Comparison of ENCODE assay signal across 14 cellular contexts in genomic region chrX:133045986-133046385, GRCh38. TPM values are rescaled to one million over a fixed set of nuclear protein-coding genes. Genes with fewer than 3 reads are reported as not detected.
DNase-seq lines count a peak whose midpoint lies in the region; TF ChIP-seq lines count a peak whose summit lies in the region.
"Had no signal": no experiment of that assay in that cellular context is flagged by ENCODE, and none has a peak within 500 bp of the region (broad histone marks: within the 10 kb centered on the region; RNA-seq: fewer than 3 reads in every experiment).

No MANE protein-coding gene starts in this region.

- H3K4me1 Mint-ChIP-seq in endodermal cell (peaks cover 3% of the 10 kb centered on the region), neural progenitor cell (no peaks in the 10 kb centered on the region)

- H2BK15ac ChIP-seq in neuronal stem cell (ENCODE audit: low read length) = no peak overlapping the region

- H3K4ac ChIP-seq in neuronal stem cell (ENCODE audit: low read length) = no peak overlapping the region

- H3K4me1 ChIP-seq in endodermal cell (ENCODE audit: control insufficient read depth, insufficient read depth, low read length) = no peaks in the 10 kb centered on the region
- H3K4me1 ChIP-seq in neural progenitor cell = no peaks in the 10 kb centered on the region
- H3K4me1 ChIP-seq in neuronal stem cell (ENCODE audit: control insufficient read depth in 2 of 2, insufficient read depth in 1 of 2, low read depth in 1 of 2, low read length in 2 of 2) = no peaks in the 10 kb centered on the region
- H3K4me1 ChIP-seq in vagina = no peaks in the 10 kb centered on the region
- H3K4me1 ChIP-seq: suprapubic skin had no signal

- no peak overlapping the region for H2AK5ac ChIP-seq in neuronal stem cell (ENCODE audit: low read depth, low read length)

- no peak overlapping the region for H3K27ac Mint-ChIP-seq in endodermal cell
- H3K27ac Mint-ChIP-seq in neural progenitor cell = no peak overlapping the region
- H3K27ac Mint-ChIP-seq: activated T-cell treated with anti-CD3 and anti-CD28 coated beads, Interleukin-2, amount 50 U/mL, for 24 hours had no signal

- TF ChIP-seq POLR2A in vagina (IDR thresholded peaks at IDR 0.05) = no peak

- H3K79me2 ChIP-seq in neural progenitor cell (ENCODE audit: low read depth) = no peaks in the 10 kb centered on the region

- H3K4me2 ChIP-seq in neural progenitor cell (no peak overlapping the region), neuronal stem cell (ENCODE audit: insufficient read depth, low read length, poor library complexity, severe bottlenecking) (no peak overlapping the region)

- WGBS in endodermal cell (ENCODE audit: insufficient coverage in 1 of 2, insufficient read length in 1 of 2), 2 experiments = 66% methylated on average over 2 of the region's 2 CpGs; no CpG with 5 or more reads in 1 of the 2 experiments
- no CpG with 5 or more reads among the region's 2 CpGs for WGBS in neuronal stem cell (ENCODE audit: extremely low coverage in 2 of 2, insufficient read length in 2 of 2, insufficient replicate concordance in 1 of 2), 2 donors

- DNase-seq in GM13977 (ENCODE audit: low spot score) (peak; percentile 14), NCI-H748 (lab: John Stamatoyannopoulos, UW; ENCODE audit: unreplicated experiment) (peak; percentile 37), endodermal cell (no peak), neural progenitor cell (ENCODE audit: low spot score) (peak; percentile 37), neuronal stem cell (ENCODE audit: low spot score) (no peak), vagina (ENCODE audit: extremely low spot score in 2 of 2) (no peak), KG1 (lab: John Stamatoyannopoulos, UW) (no peak)
- DNase-seq in activated CD4-positive, CD25-positive, alpha-beta regulatory T cell treated with anti-CD3 and anti-CD28 coated beads, Interleukin-2, amount 50 U/mL, for 72 hours = no peak
- DNase-seq: activated T-cell treated with anti-CD3 and anti-CD28 coated beads, Interleukin-2, amount 50 U/mL, for 24 hours; effector CD8-positive, alpha-beta T cell; MV-4-11 had no signal

- H3K27ac ChIP-seq in endodermal cell (ENCODE audit: low read depth, low read length) (no peak overlapping the region), neural progenitor cell (no peak overlapping the region), neuronal stem cell (replicated peaks; ENCODE audit: low read length) (no peak overlapping the region), vagina (no peak overlapping the region)
- H3K27ac ChIP-seq: suprapubic skin had no signal

- H3K4me3 Mint-ChIP-seq in endodermal cell (no peak overlapping the region), neural progenitor cell (no peak overlapping the region)
- H3K4me3 Mint-ChIP-seq: activated T-cell treated with anti-CD3 and anti-CD28 coated beads, Interleukin-2, amount 50 U/mL, for 24 hours had no signal

- no peak for TF ChIP-seq CTCF in GM13977 (IDR thresholded peaks at IDR 0.05; ENCODE audit: extremely low read depth, insufficient read depth, missing control alignments)
- TF ChIP-seq CTCF in endodermal cell (conservative IDR thresholded peaks at IDR 0.05) = peak; percentile 75
- TF ChIP-seq CTCF in neural progenitor cell (IDR thresholded peaks at IDR 0.05) = peak; percentile 45
- TF ChIP-seq CTCF in vagina (IDR thresholded peaks at IDR 0.05) = no peak

- no peak overlapping the region for H4K91ac ChIP-seq in neuronal stem cell (ENCODE audit: low read depth, low read length, poor library complexity)

- H3K36me3 ChIP-seq in endodermal cell (ENCODE audit: control insufficient read depth, insufficient read depth, low read length) (no peaks in the 10 kb centered on the region), neural progenitor cell (no peaks in the 10 kb centered on the region), neuronal stem cell (replicated peaks in 1 of 2; ENCODE audit: control insufficient read depth in 2 of 2, insufficient read depth in 2 of 2, low read length in 2 of 2) (no peaks in the 10 kb centered on the region), vagina (no peaks in the 10 kb centered on the region)
- H3K36me3 ChIP-seq: suprapubic skin had no signal

- H2BK12ac ChIP-seq in neuronal stem cell (ENCODE audit: low read length) = no peak overlapping the region

- no peak overlapping the region for H2BK120ac ChIP-seq in neuronal stem cell (ENCODE audit: low read depth, low read length)

- H3K27me3 ChIP-seq in endodermal cell (ENCODE audit: control insufficient read depth, insufficient read depth, low read length, poor library complexity, severe bottlenecking) (no peaks in the 10 kb centered on the region), neural progenitor cell (no peaks in the 10 kb centered on the region), neuronal stem cell (ENCODE audit: control insufficient read depth in 3 of 3, insufficient read depth in 3 of 3, low read depth in 1 of 3, low read length in 3 of 3) (peaks cover 0 to 2% (median 0%) of the 10 kb centered on the region in 3 experiments), vagina (no peaks in the 10 kb centered on the region)
- H3K27me3 ChIP-seq: suprapubic skin had no signal

- intact Hi-C loops in vagina (cut with DNase I) = no loop called here

- H2AFZ ChIP-seq in neural progenitor cell (replicated peaks) (no peak overlapping the region), neuronal stem cell (ENCODE audit: low read length) (no peak overlapping the region)

- H3K9me3 ChIP-seq in endodermal cell (ENCODE audit: control insufficient read depth, low read length) = no peaks in the 10 kb centered on the region
- no peaks in the 10 kb centered on the region for H3K9me3 ChIP-seq in neural progenitor cell (ENCODE audit: low read depth)
- no peaks in the 10 kb centered on the region for H3K9me3 ChIP-seq in neuronal stem cell (replicated peaks in 1 of 2; ENCODE audit: control insufficient read depth in 2 of 2, insufficient read depth in 1 of 2, low read depth in 1 of 2, low read length in 2 of 2)
- no peaks in the 10 kb centered on the region for H3K9me3 ChIP-seq in vagina
- H3K9me3 ChIP-seq: suprapubic skin had no signal

- no peaks in the 10 kb centered on the region for H3K27me3 Mint-ChIP-seq in endodermal cell (ENCODE audit: insufficient read depth)
- peaks cover 8% of the 10 kb centered on the region for H3K27me3 Mint-ChIP-seq in neural progenitor cell (ENCODE audit: insufficient read depth, low read depth)

- H4K20me1 ChIP-seq in neural progenitor cell (ENCODE audit: low read depth) = no peaks in the 10 kb centered on the region

- H3K18ac ChIP-seq in neuronal stem cell (ENCODE audit: low read length) = no peak overlapping the region

- H3F3A ChIP-seq in neural progenitor cell (ENCODE audit: low read depth) = no peaks in the 10 kb centered on the region

- no peak overlapping the region for H3K23ac ChIP-seq in neuronal stem cell (ENCODE audit: low read depth, low read length, poor library complexity)

- in situ Hi-C loops in GM13977 (cut with MboI; ENCODE audit: low pct_unique_long_range_greater_than_20kb, low sequenced_read_pairs, unreplicated experiment) = no loop called here

- no peak overlapping the region for H4K8ac ChIP-seq in neuronal stem cell (ENCODE audit: low read depth, low read length)

- H3K4me3 ChIP-seq in endodermal cell (ENCODE audit: low read length) (no peak overlapping the region), neural progenitor cell (no peak overlapping the region), neuronal stem cell (ENCODE audit: low read length in 2 of 2) (no peak overlapping the region), vagina (no peak overlapping the region)
- H3K4me3 ChIP-seq: suprapubic skin had no signal

- H3K36me3 Mint-ChIP-seq in endodermal cell (ENCODE audit: low read depth) = no peaks in the 10 kb centered on the region
- no peaks in the 10 kb centered on the region for H3K36me3 Mint-ChIP-seq in neural progenitor cell

- H3K9me3 Mint-ChIP-seq in endodermal cell (peaks cover 13% of the 10 kb centered on the region), neural progenitor cell (peaks cover 4% of the 10 kb centered on the region)
- H3K9me3 Mint-ChIP-seq: activated T-cell treated with anti-CD3 and anti-CD28 coated beads, Interleukin-2, amount 50 U/mL, for 24 hours had no signal

- no peak overlapping the region for H3K14ac ChIP-seq in neuronal stem cell (ENCODE audit: low read length)

- no peak overlapping the region for H3K9ac ChIP-seq in endodermal cell (ENCODE audit: extremely low read depth, low read length, poor library complexity, severe bottlenecking)
- H3K9ac ChIP-seq in neural progenitor cell = no peak overlapping the region
- no peak overlapping the region for H3K9ac ChIP-seq in neuronal stem cell (ENCODE audit: low read depth, low read length, poor library complexity)

- H3K79me1 ChIP-seq in neuronal stem cell (ENCODE audit: low read depth, low read length) = no peaks in the 10 kb centered on the region

- no peak overlapping the region for H2BK5ac ChIP-seq in neuronal stem cell (ENCODE audit: low read length)

RNA-seq across cellular contexts. Expression of gene USP26, which starts 50.9 kb away (rescaled TPM):
- total RNA-seq in endodermal cell (not detected), neural progenitor cell (ENCODE audit: low replicate concordance) (not detected in 2 replicates), vagina (not detected)
- polyA plus RNA-seq in endodermal cell (2013, experiment 1 of 2) = not detected
- polyA plus RNA-seq in endodermal cell (2013, experiment 2 of 2) = not detected
- polyA plus RNA-seq in neuronal stem cell (2013, experiment 1 of 2) = 0.01 TPM
- polyA plus RNA-seq in neuronal stem cell (2013, experiment 2 of 2) = 0.01 TPM
- total RNA-seq: lower leg skin; suprapubic skin; T-helper 1 cell treated with Interleukin-12 subunit alpha and Interleukin-12 subunit beta and Interleukin-4 antibody, amounts not matched to agents 30 ng/mL and 1 ng/mL, for 36 hours had no signal

Comparison
In these comparisons a context has a peak if more than half of its experiments do, and no peak if none do; other contexts are left out.
1. DNase-seq: peak in GM13977 (single experiment), NCI-H748 (single experiment) and neural progenitor cell (single experiment); none in endodermal cell (single experiment), neuronal stem cell (single experiment), vagina (0 of 2), KG1 (single experiment) and activated CD4-positive, CD25-positive, alpha-beta regulatory T cell treated with anti-CD3 and anti-CD28 coated beads, Interleukin-2, amount 50 U/mL, for 72 hours (single experiment).
2. CTCF ChIP-seq: peak in endodermal cell (single experiment) and neural progenitor cell (single experiment); none in GM13977 (single experiment) and vagina (0 of 3).